13 cellular contexts compared by ENCODE assay signal in genomic region chr18:48787523-48788151, GRCh38.
DNase-seq lines count a peak whose midpoint lies in the region; ATAC-seq and TF ChIP-seq lines count a peak whose summit lies in the region.
"Had no signal": no experiment of that assay in that cellular context is flagged by ENCODE, and none has a peak within 500 bp of the region (broad histone marks: within the 10 kb centered on the region; RNA-seq: fewer than 3 reads in every experiment).

No MANE protein-coding gene starts in this region.

- no peak for ATAC-seq in stimulated activated naive B cell treated with anti-CD40 and anti-IgM and Interleukin-4, amounts not matched to agents 10 μg/mL and 1 μg/mL and 100 μg/mL, for 72 hours (replicated peaks)
- ATAC-seq in GM21447 (IDR thresholded peaks at IDR 0.05; ENCODE audit: unreplicated experiment): no peak
- ATAC-seq: activated CD8-positive, alpha-beta memory T cell treated with anti-CD3 and anti-CD28 coated beads, Interleukin-2, amount 10 ng/mL, durations not matched to agents 7 days and 5 days had no signal

- peaks cover 0 to 47% (median 7%) of the 10 kb centered on the region in 4 donors for H3K36me3 ChIP-seq in esophagus muscularis mucosa

- no peaks in the 10 kb centered on the region for H3K27me3 ChIP-seq in esophagus muscularis mucosa

- H3K36me3 Mint-ChIP-seq in activated CD4-positive, alpha-beta T cell treated with anti-CD3 and anti-CD28 coated beads, Interleukin-2, amount 10 ng/mL, durations not matched to agents 24 days and 14 days (ENCODE audit: low read depth): peaks cover 5% of the 10 kb centered on the region
- peaks cover 7 to 20% of the 10 kb centered on the region in 2 donors for H3K36me3 Mint-ChIP-seq in stimulated activated naive B cell treated with anti-CD40 and anti-IgM and Interleukin-4, amounts not matched to agents 10 μg/mL and 1 μg/mL and 100 μg/mL, for 72 hours

- no peaks in the 10 kb centered on the region for H3K27me3 Mint-ChIP-seq in activated CD4-positive, alpha-beta T cell treated with anti-CD3 and anti-CD28 coated beads, Interleukin-2, amount 10 ng/mL, durations not matched to agents 24 days and 14 days
- H3K27me3 Mint-ChIP-seq in stimulated activated naive B cell treated with anti-CD40 and anti-IgM and Interleukin-4, amounts not matched to agents 10 μg/mL and 1 μg/mL and 100 μg/mL, for 72 hours: no peaks in the 10 kb centered on the region
- H3K27me3 Mint-ChIP-seq: activated CD8-positive, alpha-beta memory T cell treated with anti-CD3 and anti-CD28 coated beads, Interleukin-2, amount 10 ng/mL, durations not matched to agents 7 days and 5 days had no signal

- intact Hi-C loops in activated CD4-positive, alpha-beta T cell treated with anti-CD3 and anti-CD28 coated beads, Interleukin-2, amount 10 ng/mL, durations not matched to agents 24 days and 14 days (cut with micrococcal nuclease): no loop called here
- intact Hi-C loops in esophagus muscularis mucosa (cut with DNase I): no loop called here

- no peak overlapping the region for H3K4me3 ChIP-seq in esophagus muscularis mucosa

- peak overlapping the region; percentile 39 for H3K27ac Mint-ChIP-seq in activated CD4-positive, alpha-beta T cell treated with anti-CD3 and anti-CD28 coated beads, Interleukin-2, amount 10 ng/mL, durations not matched to agents 24 days and 14 days
- H3K27ac Mint-ChIP-seq in stimulated activated naive B cell treated with anti-CD40 and anti-IgM and Interleukin-4, amounts not matched to agents 10 μg/mL and 1 μg/mL and 100 μg/mL, for 72 hours: peak overlapping the region; percentile 60
- H3K27ac Mint-ChIP-seq: activated CD8-positive, alpha-beta memory T cell treated with anti-CD3 and anti-CD28 coated beads, Interleukin-2, amount 10 ng/mL, durations not matched to agents 7 days and 5 days had no signal

- H3K4me1 ChIP-seq in esophagus muscularis mucosa: peaks cover 36 to 48% (median 42%) of the 10 kb centered on the region in 4 donors

- H3K9me3 ChIP-seq in esophagus muscularis mucosa: no peaks in the 10 kb centered on the region

- no peak for TF ChIP-seq POLR2A in esophagus muscularis mucosa (IDR thresholded peaks at IDR 0.05; ENCODE audit: low read depth)

- no peak for TF ChIP-seq EP300 in esophagus muscularis mucosa (IDR thresholded peaks at IDR 0.05)

- H3K4me1 Mint-ChIP-seq in activated CD4-positive, alpha-beta T cell treated with anti-CD3 and anti-CD28 coated beads, Interleukin-2, amount 10 ng/mL, durations not matched to agents 24 days and 14 days: peaks cover 24% of the 10 kb centered on the region
- H3K4me1 Mint-ChIP-seq in stimulated activated naive B cell treated with anti-CD40 and anti-IgM and Interleukin-4, amounts not matched to agents 10 μg/mL and 1 μg/mL and 100 μg/mL, for 72 hours: peaks cover 66 to 89% of the 10 kb centered on the region in 2 donors

- peaks cover 10% of the 10 kb centered on the region for H3K9me3 Mint-ChIP-seq in activated CD4-positive, alpha-beta T cell treated with anti-CD3 and anti-CD28 coated beads, Interleukin-2, amount 10 ng/mL, durations not matched to agents 24 days and 14 days
- H3K9me3 Mint-ChIP-seq in stimulated activated naive B cell treated with anti-CD40 and anti-IgM and Interleukin-4, amounts not matched to agents 10 μg/mL and 1 μg/mL and 100 μg/mL, for 72 hours: no peaks in the 10 kb centered on the region

- H3K4me3 Mint-ChIP-seq in activated CD4-positive, alpha-beta T cell treated with anti-CD3 and anti-CD28 coated beads, Interleukin-2, amount 10 ng/mL, durations not matched to agents 24 days and 14 days: no peak overlapping the region
- H3K4me3 Mint-ChIP-seq in stimulated activated naive B cell treated with anti-CD40 and anti-IgM and Interleukin-4, amounts not matched to agents 10 μg/mL and 1 μg/mL and 100 μg/mL, for 72 hours: no peak overlapping the region
- H3K4me3 Mint-ChIP-seq: activated CD8-positive, alpha-beta memory T cell treated with anti-CD3 and anti-CD28 coated beads, Interleukin-2, amount 10 ng/mL, durations not matched to agents 7 days and 5 days had no signal

- 67% methylated on average over 8 of the region's 8 CpGs for WGBS in esophagus muscularis mucosa

- no peak for DNase-seq in activated CD4-positive, alpha-beta T cell treated with anti-CD3 and anti-CD28 coated beads, Interleukin-2, amount 10 ng/mL, durations not matched to agents 24 days and 14 days
- no peak for DNase-seq in activated CD4-positive, alpha-beta T cell treated with anti-CD3 and anti-CD28 coated beads, Interleukin-2, amount 50 U/mL, for 48 hours
- DNase-seq in amniotic epithelial cell (ENCODE audit: low read depth) (peak; percentile 31), islet precursor cell (peak; percentile 89), esophagus muscularis mucosa (ENCODE audit: extremely low spot score) (no peak), LoVo (ENCODE audit: low spot score) (no peak)
- DNase-seq in stimulated activated naive B cell treated with anti-CD40 and anti-IgM and Interleukin-4, amounts not matched to agents 10 μg/mL and 1 μg/mL and 100 μg/mL, for 72 hours: no peak
- DNase-seq: activated CD8-positive, alpha-beta memory T cell treated with anti-CD3 and anti-CD28 coated beads, Interleukin-2, amount 10 ng/mL, durations not matched to agents 7 days and 5 days; NCI-H1105 treated with DMSO at 0.1 percent for 48 hours; NCI-H524 treated with DMSO at 0.1 percent for 48 hours; SIG-M5 had no signal

- TF ChIP-seq CTCF in esophagus muscularis mucosa (IDR thresholded peaks at IDR 0.05): no peak

- no peak overlapping the region for H3K27ac ChIP-seq in esophagus muscularis mucosa (replicated peaks in 1 of 4)
- H3K27ac ChIP-seq: 22Rv1 had no signal

Comparison
In these comparisons a context has a peak if more than half of its experiments do, and no peak if none do; other contexts are left out.
1. DNase-seq: peak in amniotic epithelial cell (single experiment) and islet precursor cell (single experiment); none in activated CD4-positive, alpha-beta T cell treated with anti-CD3 and anti-CD28 coated beads, Interleukin-2, amount 10 ng/mL, durations not matched to agents 24 days and 14 days (single experiment), activated CD4-positive, alpha-beta T cell treated with anti-CD3 and anti-CD28 coated beads, Interleukin-2, amount 50 U/mL, for 48 hours (0 of 2), stimulated activated naive B cell treated with anti-CD40 and anti-IgM and Interleukin-4, amounts not matched to agents 10 μg/mL and 1 μg/mL and 100 μg/mL, for 72 hours (single experiment), esophagus muscularis mucosa (single experiment) and LoVo (single experiment).